In genomic region chrX:103464774-103465117, GRCh38 we compare ENCODE assay signal across 8 cellular contexts. TPM values are rescaled to one million over a fixed set of nuclear protein-coding genes. Genes with fewer than 3 reads are reported as not detected.
DNase-seq lines count a peak whose midpoint lies in the region; ATAC-seq and TF ChIP-seq lines count a peak whose summit lies in the region.

No MANE protein-coding gene starts in this region.

- H3K9me3 ChIP-seq in OCI-LY7 (ENCODE audit: low read length) (no peaks in the 10 kb centered on the region), neural progenitor cell (ENCODE audit: low read depth) (no peaks in the 10 kb centered on the region), stomach smooth muscle (ENCODE audit: control insufficient read depth in 2 of 2, low read length in 2 of 2) (no peaks in the 10 kb centered on the region)

- H3K9me2 ChIP-seq in OCI-LY7 (ENCODE audit: insufficient read depth, low read length), result no peaks in the 10 kb centered on the region

- no peaks in the 10 kb centered on the region for H3K4me1 ChIP-seq in OCI-LY7 (ENCODE audit: insufficient read depth, low read length, poor library complexity, severe bottlenecking)
- no peaks in the 10 kb centered on the region for H3K4me1 ChIP-seq in neural progenitor cell
- no peaks in the 10 kb centered on the region for H3K4me1 ChIP-seq in stomach smooth muscle (ENCODE audit: control insufficient read depth, insufficient read depth, low read length)

- no TSS peak for BruUV-seq in OCI-LY7 (replicated peaks; lab: Mats Ljungman, UMichigan)

- H3K4me3 ChIP-seq in OCI-LY7 (ENCODE audit: low read depth, low read length, poor library complexity, severe bottlenecking), result peak overlapping the region; percentile 58
- H3K4me3 ChIP-seq in fibroblast of mammary gland (ENCODE audit: control insufficient read depth, low read depth, low read length), result peak overlapping the region; percentile 36
- no peak overlapping the region for H3K4me3 ChIP-seq in neural progenitor cell
- peak overlapping the region; percentile 47 to 60 for H3K4me3 ChIP-seq in stomach smooth muscle (ENCODE audit: low read length in 2 of 2)

- ATAC-seq in GM19463 (IDR thresholded peaks at IDR 0.05; ENCODE audit: unreplicated experiment), result peak; percentile 94

- H3K27ac Mint-ChIP-seq in neural progenitor cell, result peak overlapping the region; percentile 79

- POLR2A ChIA-PET in OCI-LY7 (lab: Charles Lee), result no interaction called here

- DNase-seq in COLO829 (ENCODE audit: low spot score), result peak; percentile 59
- DNase-seq in HK-2 (ENCODE audit: unreplicated experiment), result peak; percentile 68
- DNase-seq in OCI-LY7 (ENCODE audit: low spot score), result peak; percentile 55
- DNase-seq in activated T-cell treated with anti-CD3 and anti-CD28 coated beads, Interleukin-2, amount 50 U/mL, for 1 hour, result peak; percentile 73
- DNase-seq in fibroblast of mammary gland (ENCODE audit: low read depth), result peak; percentile 76
- DNase-seq in neural progenitor cell (ENCODE audit: low spot score), result peak; percentile 66

- no peaks in the 10 kb centered on the region for H3F3A ChIP-seq in neural progenitor cell (ENCODE audit: low read depth)

- H3K36me3 Mint-ChIP-seq in neural progenitor cell, result peaks cover 7% of the 10 kb centered on the region

- H3K4me1 Mint-ChIP-seq in neural progenitor cell, result peaks cover 5% of the 10 kb centered on the region

- no peak overlapping the region for H3K4me3 Mint-ChIP-seq in neural progenitor cell

- TF ChIP-seq CTCF in OCI-LY7 (conservative IDR thresholded peaks at IDR 0.05; ENCODE audit: low read length), result peak; percentile 72
- peak; percentile 82 for TF ChIP-seq CTCF in fibroblast of mammary gland (conservative IDR thresholded peaks at IDR 0.05; ENCODE audit: control insufficient read depth, insufficient read depth, low read depth, low read length)
- TF ChIP-seq CTCF in neural progenitor cell (IDR thresholded peaks at IDR 0.05), result peak; percentile 73

- H3K36me3 ChIP-seq in OCI-LY7 (ENCODE audit: insufficient read depth, low read length) (no peaks in the 10 kb centered on the region), neural progenitor cell (no peaks in the 10 kb centered on the region), stomach smooth muscle (ENCODE audit: control insufficient read depth in 2 of 2, insufficient read depth in 2 of 2, low read length in 2 of 2) (no peaks in the 10 kb centered on the region)

- no peaks in the 10 kb centered on the region for H3K27me3 ChIP-seq in neural progenitor cell
- peaks cover 0 to 13% of the 10 kb centered on the region in 2 donors for H3K27me3 ChIP-seq in stomach smooth muscle (ENCODE audit: control insufficient read depth in 1 of 2, insufficient read depth in 2 of 2, low read length in 2 of 2)

- H3K79me2 ChIP-seq in OCI-LY7 (ENCODE audit: insufficient read depth, low read depth, low read length), result no peaks in the 10 kb centered on the region
- no peaks in the 10 kb centered on the region for H3K79me2 ChIP-seq in neural progenitor cell (ENCODE audit: low read depth)

- CTCF ChIA-PET in OCI-LY7 (lab: Charles Lee; ENCODE audit: unreplicated experiment), result no interaction called here

- H3K27me3 Mint-ChIP-seq in neural progenitor cell (ENCODE audit: insufficient read depth, low read depth), result peaks cover 2% of the 10 kb centered on the region

- H3K9ac ChIP-seq in neural progenitor cell, result no peak overlapping the region
- no peak overlapping the region for H3K9ac ChIP-seq in stomach smooth muscle (ENCODE audit: low read length in 2 of 2)

- H2AFZ ChIP-seq in OCI-LY7 (ENCODE audit: low read length) (peak overlapping the region; percentile 93), neural progenitor cell (replicated peaks) (no peak overlapping the region)

- H3K4me2 ChIP-seq in OCI-LY7 (ENCODE audit: low read length) (peak overlapping the region; percentile 72), neural progenitor cell (no peak overlapping the region)

- intact Hi-C loops in OCI-LY7 (cut with micrococcal nuclease; ENCODE audit: unreplicated experiment), result loop anchor here (1.0 to 2.0 kb wide), 2 partner anchors 121 to 254 kb away; no protein-coding TSS in a partner anchor

- H3K9me3 Mint-ChIP-seq in neural progenitor cell, result peaks cover 9% of the 10 kb centered on the region

- no peak overlapping the region for H3K27ac ChIP-seq in OCI-LY7 (ENCODE audit: low read depth, low read length, poor library complexity, severe bottlenecking)
- no peak overlapping the region for H3K27ac ChIP-seq in neural progenitor cell
- H3K27ac ChIP-seq in stomach smooth muscle (ENCODE audit: low read length), result no peak overlapping the region

- no peaks in the 10 kb centered on the region for H4K20me1 ChIP-seq in OCI-LY7 (ENCODE audit: insufficient read depth, low read length)
- H4K20me1 ChIP-seq in neural progenitor cell (ENCODE audit: low read depth), result no peaks in the 10 kb centered on the region

RNA-seq across cellular contexts. Expression of gene RAB40A, which starts 54.5 kb away (rescaled TPM):
- 0.10 and 0.50 TPM in 2 replicates for total RNA-seq in OCI-LY7 (2014; rRNA removed; shearing (Covaris generic))
- total RNA-seq in OCI-LY7 (2022), result 0.38 and 0.66 TPM in 2 replicates
- 0.31 and 0.60 TPM in 2 replicates for total RNA-seq in neural progenitor cell (ENCODE audit: low replicate concordance)
